ENCODE assay signal across 1 cellular context in the genomic region with DNA sequence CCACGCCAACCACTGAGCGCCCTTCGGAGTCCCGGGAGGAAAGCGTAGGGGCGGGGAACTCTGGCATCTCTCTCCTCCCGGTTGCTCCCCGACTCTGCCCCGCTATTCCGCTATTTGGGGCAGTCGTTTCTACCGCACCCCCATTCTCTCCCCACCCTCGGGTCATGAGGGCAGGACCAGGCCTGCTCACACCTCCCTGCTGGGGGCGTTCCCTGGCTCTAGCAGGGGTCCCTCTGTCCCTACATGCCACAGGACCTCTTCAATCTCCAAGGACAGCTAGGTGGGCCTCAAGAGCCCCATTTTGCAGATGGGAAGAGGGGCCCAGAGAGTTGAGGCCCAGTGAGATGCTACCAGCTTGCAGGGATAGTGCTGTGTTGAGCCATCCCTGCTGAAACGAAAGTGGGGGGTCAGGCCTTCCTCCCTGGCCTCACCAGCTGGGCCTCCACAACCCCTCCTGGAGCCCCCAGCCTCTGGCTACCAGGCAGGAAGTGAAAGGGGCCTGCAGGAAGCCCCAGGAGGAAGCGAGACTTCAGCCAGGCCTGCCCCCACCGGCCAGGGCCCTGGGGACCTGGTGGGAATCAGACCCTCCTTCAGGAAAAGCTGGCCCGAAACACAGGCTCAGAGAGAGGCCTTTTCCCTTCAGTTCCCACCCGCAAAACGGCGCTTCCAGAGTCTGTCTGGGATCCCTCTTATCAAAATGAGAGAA.
TF ChIP-seq lines count a peak whose summit lies in the region.

No MANE protein-coding gene starts in this region.

TF ChIP-seq in K562, 482 proteins besides CTCF, POLR2A, EP300 and RAD21:
- no peak for TF ChIP-seq PHF20 (IDR thresholded peaks at IDR 0.05; ENCODE audit: partially characterized antibody)
- no peak for TF ChIP-seq HMGN3 (IDR thresholded peaks at IDR 0.05; ENCODE audit: borderline replicate concordance, extremely low read depth, insufficient read length, low read depth, low read length)
- TF ChIP-seq, protein P1, sequence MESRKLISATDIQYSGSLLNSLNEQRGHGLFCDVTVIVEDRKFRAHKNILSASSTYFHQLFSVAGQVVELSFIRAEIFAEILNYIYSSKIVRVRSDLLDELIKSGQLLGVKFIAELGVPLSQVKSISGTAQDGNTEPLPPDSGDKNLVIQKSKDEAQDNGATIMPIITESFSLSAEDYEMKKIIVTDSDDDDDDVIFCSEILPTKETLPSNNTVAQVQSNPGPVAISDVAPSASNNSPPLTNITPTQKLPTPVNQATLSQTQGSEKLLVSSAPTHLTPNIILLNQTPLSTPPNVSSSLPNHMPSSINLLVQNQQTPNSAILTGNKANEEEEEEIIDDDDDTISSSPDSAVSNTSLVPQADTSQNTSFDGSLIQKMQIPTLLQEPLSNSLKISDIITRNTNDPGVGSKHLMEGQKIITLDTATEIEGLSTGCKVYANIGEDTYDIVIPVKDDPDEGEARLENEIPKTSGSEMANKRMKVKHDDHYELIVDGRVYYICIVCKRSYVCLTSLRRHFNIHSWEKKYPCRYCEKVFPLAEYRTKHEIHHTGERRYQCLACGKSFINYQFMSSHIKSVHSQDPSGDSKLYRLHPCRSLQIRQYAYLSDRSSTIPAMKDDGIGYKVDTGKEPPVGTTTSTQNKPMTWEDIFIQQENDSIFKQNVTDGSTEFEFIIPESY (CRISPR knock-in tag; IDR thresholded peaks at IDR 0.05) = 0 out of 2 replicates have a peak, but pooled peaks have one; percentile 46
